18 cellular contexts compared by ENCODE assay signal in genomic region chr1:167332503-167332902, GRCh38.
DNase-seq lines count a peak whose midpoint lies in the region; ATAC-seq, FAIRE-seq and TF ChIP-seq lines count a peak whose summit lies in the region.
"Had no signal": no experiment of that assay in that cellular context is flagged by ENCODE, and none has a peak within 500 bp of the region (broad histone marks: within the 10 kb centered on the region; RNA-seq: fewer than 3 reads in every experiment).

No MANE protein-coding gene starts in this region.

- no peak overlapping the region for H2AFZ ChIP-seq in OCI-LY7 (ENCODE audit: low read length)

- H3K4me3 Mint-ChIP-seq in naive B cell, result peak overlapping the region in 5 of 8 donors; percentile 9 to 76 (median 60)
- H3K4me3 Mint-ChIP-seq: H9; natural killer cell treated with Interleukin-12 subunit alpha and Interleukin-12 subunit beta and Interleukin-15 and Interleukin-18, amount 100 ng/mL, for 72 hours had no signal

- H3K27me3 Mint-ChIP-seq in naive B cell, result no peaks in the 10 kb centered on the region
- H3K27me3 Mint-ChIP-seq: natural killer cell treated with Interleukin-12 subunit alpha and Interleukin-12 subunit beta and Interleukin-15 and Interleukin-18, amount 100 ng/mL, for 72 hours had no signal

- peak overlapping the region; percentile 79 for H3K4me3 ChIP-seq in OCI-LY7 (ENCODE audit: low read depth, low read length, poor library complexity, severe bottlenecking)
- H3K4me3 ChIP-seq: stomach had no signal

- H3K9me2 ChIP-seq in OCI-LY7 (ENCODE audit: insufficient read depth, low read length), result no peaks in the 10 kb centered on the region

- intact Hi-C loops in OCI-LY7 (cut with micrococcal nuclease; ENCODE audit: unreplicated experiment), result loop anchor here (5.0 kb wide), 3 partner anchors 210 to 605 kb away; partner anchors contain the start of genes DCAF6 and MPC2

- DNase-seq in EH (ENCODE audit: low read depth) (peak; percentile 3), OCI-LY7 (ENCODE audit: low spot score) (no peak), naive B cell (no peak), CD1c-positive myeloid dendritic cell (ENCODE audit: extremely low spot score) (no peak), activated gamma-delta T cell treated with Interleukin-2 at 50 U/mL for 16 hours (no peak), SKM-1 treated with dmso at 0.1 percent for 144 hours (lab: John Stamatoyannopoulos, UW; ENCODE audit: unreplicated experiment) (no peak)
- DNase-seq in effector CD4-positive, alpha-beta T cell, result no peak
- DNase-seq: anterior cingulate cortex; DMS53; H9; NCI-H1048; RPMI8226; stimulated activated CD4-positive, alpha-beta T cell treated with anti-CD3 and anti-CD28 coated beads, Interleukin-12 subunit alpha, Interleukin-12 subunit beta, amount 100 ng/mL, for 4 hours; stomach had no signal

- H3K27ac ChIP-seq in OCI-LY7 (ENCODE audit: low read depth, low read length, poor library complexity, severe bottlenecking), result peak overlapping the region; percentile 99
- H3K27ac ChIP-seq: stomach had no signal

- POLR2A ChIA-PET in OCI-LY7 (lab: Charles Lee), result interaction anchor here (0.6 to 4.2 kb wide), 9 partner anchors 11 to 477 kb away, joined by 3 to 19 read pairs (median 4); no protein-coding TSS in a partner anchor

- CTCF ChIA-PET in OCI-LY7 (lab: Charles Lee; ENCODE audit: unreplicated experiment), result interaction anchor here (1.1 kb wide), 1 partner anchor 10 kb away, joined by 3 read pairs; no protein-coding TSS in a partner anchor

- H3K27ac Mint-ChIP-seq in naive B cell, result peak overlapping the region; percentile 7 to 96 (median 88)
- H3K27ac Mint-ChIP-seq: natural killer cell treated with Interleukin-12 subunit alpha and Interleukin-12 subunit beta and Interleukin-15 and Interleukin-18, amount 100 ng/mL, for 72 hours had no signal

- H3K4me1 ChIP-seq in OCI-LY7 (ENCODE audit: insufficient read depth, low read length, poor library complexity, severe bottlenecking), result peaks cover 44% of the 10 kb centered on the region

- peaks cover 49 to 64% (median 54%) of the 10 kb centered on the region in 3 donors for H3K4me1 Mint-ChIP-seq in naive B cell

- peaks cover 0 to 10% (median 7%) of the 10 kb centered on the region in 7 donors for H3K9me3 Mint-ChIP-seq in naive B cell
- H3K9me3 Mint-ChIP-seq: H9; natural killer cell treated with Interleukin-12 subunit alpha and Interleukin-12 subunit beta and Interleukin-15 and Interleukin-18, amount 100 ng/mL, for 72 hours had no signal

- no peak for ATAC-seq in naive B cell (ENCODE audit: low read depth in 2 of 2)
- ATAC-seq: natural killer cell treated with Interleukin-12 subunit alpha and Interleukin-12 subunit beta and Interleukin-15 and Interleukin-18, amount 100 ng/mL, for 72 hours had no signal

- no peaks in the 10 kb centered on the region for H4K20me1 ChIP-seq in OCI-LY7 (ENCODE audit: insufficient read depth, low read length)

- BruUV-seq in OCI-LY7 (replicated peaks; lab: Mats Ljungman, UMichigan), result TSS peak; percentile 6

- H3K36me3 ChIP-seq in OCI-LY7 (ENCODE audit: insufficient read depth, low read length), result peaks cover 49% of the 10 kb centered on the region

- H3K9me3 ChIP-seq in OCI-LY7 (ENCODE audit: low read length), result peaks cover 11% of the 10 kb centered on the region; the same call in 1 of the 2 replicates

- peak overlapping the region; percentile 99 for H3K4me2 ChIP-seq in OCI-LY7 (ENCODE audit: low read length)

- H3K79me2 ChIP-seq in OCI-LY7 (ENCODE audit: insufficient read depth, low read depth, low read length), result peaks cover 73% of the 10 kb centered on the region

- H3K36me3 Mint-ChIP-seq in naive B cell, result peaks cover 7 to 10% of the 10 kb centered on the region in 2 donors

- no peak for TF ChIP-seq CTCF in OCI-LY7 (conservative IDR thresholded peaks at IDR 0.05; ENCODE audit: low read length)

- FAIRE-seq in colon (lab: Jason Lieb, UNC), result peak; percentile 41
- FAIRE-seq: frontal cortex, HTR-8/SVneo had no signal
